16 cellular contexts compared by ENCODE assay signal in genomic region chr5:138843789-138844461, GRCh38. TPM values are rescaled to one million over a fixed set of nuclear protein-coding genes. Genes with fewer than 3 reads are reported as not detected.
A peak's percentile ranks its signal among the peaks of the same experiment; 100 is the strongest.
DNase-seq lines count a peak whose midpoint lies in the region; ATAC-seq, FAIRE-seq and TF ChIP-seq lines count a peak whose summit lies in the region.
"Had no signal": no experiment of that assay in that cellular context is flagged by ENCODE, and none has a peak within 500 bp of the region (broad histone marks: within the 10 kb centered on the region; RNA-seq: fewer than 3 reads in every experiment).

No MANE protein-coding gene starts in this region.

- peaks cover 95% of the 10 kb centered on the region for H3K79me2 ChIP-seq in smooth muscle cell (ENCODE audit: low read depth)

- FAIRE-seq in bronchial epithelial cell (lab: Jason Lieb, UNC), result no peak

- TF ChIP-seq CTCF in bronchial epithelial cell (IDR thresholded peaks at IDR 0.05; ENCODE audit: insufficient read depth, low read length, severe bottlenecking) (no peak), gastroesophageal sphincter (IDR thresholded peaks at IDR 0.05) (no peak), smooth muscle cell (IDR thresholded peaks at IDR 0.05; ENCODE audit: borderline replicate concordance, insufficient read depth, poor library complexity, severe bottlenecking) (no peak)

- H2AFZ ChIP-seq in smooth muscle cell (ENCODE audit: low read depth), result no peak overlapping the region

- H3K4me2 ChIP-seq in smooth muscle cell, result peak overlapping the region; percentile 64

- H3K4me1 ChIP-seq in gastroesophageal sphincter, result peaks cover 20 to 96% (median 39%) of the 10 kb centered on the region in 3 donors
- peaks cover 18% of the 10 kb centered on the region for H3K4me1 ChIP-seq in smooth muscle cell (ENCODE audit: low read depth)

- H3K27me3 ChIP-seq in bronchial epithelial cell (ENCODE audit: control insufficient read depth, insufficient read depth, low read length), result no peaks in the 10 kb centered on the region
- no peaks in the 10 kb centered on the region for H3K27me3 ChIP-seq in gastroesophageal sphincter
- no peaks in the 10 kb centered on the region for H3K27me3 ChIP-seq in smooth muscle cell (ENCODE audit: low read depth)
- H3K27me3 ChIP-seq: BE2C had no signal

- ATAC-seq in gastroesophageal sphincter, result peak; percentile 36
- no peak for ATAC-seq in HG03135 (IDR thresholded peaks at IDR 0.05; ENCODE audit: unreplicated experiment)
- no peak for ATAC-seq in HG03432 (IDR thresholded peaks at IDR 0.05; ENCODE audit: unreplicated experiment)
- ATAC-seq: activated CD4-positive, alpha-beta T cell treated with anti-CD3 and anti-CD28 coated beads for 36 hours had no signal

- H3K4me3 ChIP-seq in bronchial epithelial cell (ENCODE audit: low read depth, low read length) (no peak overlapping the region), gastroesophageal sphincter (no peak overlapping the region), smooth muscle cell (no peak overlapping the region)

- 67 to 90% methylated on average over 4 of the region's 4 CpGs for WGBS in gastroesophageal sphincter (ENCODE audit: low coverage in 1 of 2), 2 donors
- 86% methylated on average over 4 of the region's 4 CpGs for WGBS in smooth muscle cell (ENCODE audit: low lambda C conversion rate)

- H3K9me3 ChIP-seq in gastroesophageal sphincter (no peaks in the 10 kb centered on the region), smooth muscle cell (replicated peaks; ENCODE audit: low read depth) (no peaks in the 10 kb centered on the region)
- H3K9me3 ChIP-seq: BE2C had no signal

- peak; percentile 13 for DNase-seq in HCEC 1CT
- peak; percentile 79 for DNase-seq in bronchial epithelial cell (ENCODE audit: low read depth)
- DNase-seq in smooth muscle cell (lab: John Stamatoyannopoulos, UW; ENCODE audit: unreplicated experiment), result no peak
- DNase-seq in OCI-M2 (lab: John Stamatoyannopoulos, UW; ENCODE audit: unreplicated experiment), result no peak
- no peak for DNase-seq in hypothalamus (lab: John Stamatoyannopoulos, UW)
- DNase-seq: activated CD4-positive, alpha-beta T cell treated with anti-CD3 and anti-CD28 coated beads for 36 hours; activated naive CD4-positive, alpha-beta T cell treated with anti-CD3 and anti-CD28 coated beads, Interleukin-2, amount 10 ng/mL, durations not matched to agents 7 days and 5 days; activated T-cell treated with anti-CD3 and anti-CD28 coated beads for 4 hours; BE2C; DMS153; naive B cell; SHP77; stimulated activated CD4-positive, alpha-beta T cell treated with anti-CD3 and anti-CD28 coated beads, Interleukin-2, amount 100 ng/mL, for 24 hours had no signal

- H3K27ac ChIP-seq in gastroesophageal sphincter (peak overlapping the region; percentile 29 to 60 (median 45)), smooth muscle cell (ENCODE audit: low read depth) (peak overlapping the region; percentile 82)

- H3K9ac ChIP-seq in smooth muscle cell (ENCODE audit: low read depth), result peak overlapping the region; percentile 11

- no peak for TF ChIP-seq POLR2A in gastroesophageal sphincter (IDR thresholded peaks at IDR 0.05)

- H3F3A ChIP-seq in smooth muscle cell (ENCODE audit: low read depth), result peaks cover 21% of the 10 kb centered on the region

- H3K36me3 ChIP-seq in bronchial epithelial cell (ENCODE audit: control insufficient read depth, insufficient read depth, low read length) (no peaks in the 10 kb centered on the region), gastroesophageal sphincter (no peaks in the 10 kb centered on the region), smooth muscle cell (ENCODE audit: low read depth) (no peaks in the 10 kb centered on the region)
- H3K36me3 ChIP-seq: BE2C had no signal

- TF ChIP-seq EP300 in gastroesophageal sphincter (IDR thresholded peaks at IDR 0.05), result no peak

- H4K20me1 ChIP-seq in smooth muscle cell (ENCODE audit: low read depth), result peaks cover 100% of the 10 kb centered on the region

RNA-seq across cellular contexts. Expression of gene LRRTM2, which starts 31.2 kb away (rescaled TPM):
- not detected in 2 replicates for total RNA-seq in bronchial epithelial cell
- total RNA-seq in gastroesophageal sphincter, result under 1 TPM; under 0.01 to 0.87 (median 0.31) TPM
- total RNA-seq in smooth muscle cell, result 0.22 and 0.81 TPM in 2 replicates
- 0.76 and 0.95 TPM in 2 replicates for polyA plus RNA-seq in smooth muscle cell

Comparison
In these comparisons a context has a peak if more than half of its experiments do, and no peak if none do; other contexts are left out.
1. DNase-seq: peak in HCEC 1CT (single experiment) and bronchial epithelial cell (single experiment); none in smooth muscle cell (single experiment), OCI-M2 (single experiment) and hypothalamus (0 of 51).